In genomic region chr1:224219612-224220011, GRCh38 we compare ENCODE assay signal across 25 cellular contexts. TPM values are rescaled to one million over a fixed set of nuclear protein-coding genes. Genes with fewer than 3 reads are reported as not detected.
DNase-seq lines count a peak whose midpoint lies in the region; ATAC-seq, FAIRE-seq and TF ChIP-seq lines count a peak whose summit lies in the region.
"Had no signal": no experiment of that assay in that cellular context is flagged by ENCODE, and none has a peak within 500 bp of the region (broad histone marks: within the 10 kb centered on the region; RNA-seq: fewer than 3 reads in every experiment).

No MANE protein-coding gene starts in this region.

- H3K79me2 ChIP-seq in K562 (ENCODE audit: control insufficient read depth, insufficient read depth, low read length): no peaks in the 10 kb centered on the region

- BruUV-seq in Caco-2 (replicated peaks; lab: Mats Ljungman, UMichigan): no TSS peak
- no TSS peak for BruUV-seq in K562 (replicated peaks; lab: Mats Ljungman, UMichigan)

- H3K9me3 ChIP-seq in Caco-2 (no peaks in the 10 kb centered on the region), K562 (replicated peaks; ENCODE audit: control insufficient read depth, insufficient read depth, low read depth, low read length) (no peaks in the 10 kb centered on the region), left lung (no peaks in the 10 kb centered on the region)
- H3K9me3 ChIP-seq: HAP-1, MG63, sigmoid colon, vagina had no signal

- peaks cover 56% of the 10 kb centered on the region for H3K4me1 ChIP-seq in Caco-2
- H3K4me1 ChIP-seq in K562 (replicated peaks in 1 of 2; ENCODE audit: control insufficient read depth in 2 of 2, insufficient read depth in 2 of 2, low read length in 2 of 2): peaks cover 0 to 6% of the 10 kb centered on the region in 2 experiments; a peak in 2 of 5 replicates
- peaks cover 6 to 17% of the 10 kb centered on the region in 2 donors for H3K4me1 ChIP-seq in left lung
- H3K4me1 ChIP-seq: HAP-1 had no signal

- H3K4me1 Mint-ChIP-seq in Caco-2 (ENCODE audit: low read depth, unreplicated experiment): peaks cover 37% of the 10 kb centered on the region

- no peak overlapping the region for H3K9ac ChIP-seq in K562 (ENCODE audit: insufficient read depth in 1 of 2, low read depth in 2 of 2, low read length in 2 of 2)

- 16% methylated on average over 7 of the region's 7 CpGs for WGBS in K562 (ENCODE audit: insufficient coverage, low coverage, missing lambda C conversion rate)

- TF ChIP-seq CTCF in Caco-2 (IDR thresholded peaks at IDR 0.05; ENCODE audit: insufficient read depth in 1 of 2, low read depth in 1 of 2, low read length in 1 of 2, severe bottlenecking in 1 of 2, unreplicated experiment in 1 of 2) (no peak), K562 (IDR thresholded peaks at IDR 0.05 in 2 of 3, conservative IDR thresholded peaks at IDR 0.05 in 1 of 3; ENCODE audit: insufficient read depth in 2 of 3, low read depth in 1 of 3, low read length in 3 of 3) (no peak), left lung (IDR thresholded peaks at IDR 0.05) (no peak)

- POLR2A ChIA-PET in Caco-2 (lab: Charles Lee) (interaction anchor here (0.7 to 1.0 kb wide), 2 partner anchors 14 to 37 kb away, joined by 3 to 5 read pairs; partner anchors contain the start of gene DEGS1), K562 (lab: Yijun Ruan, JAX) (interaction anchor here (1.2 kb wide), 1 partner anchor 18 kb away, joined by 4 read pairs; no protein-coding TSS in a partner anchor)

- TF ChIP-seq RAD21 in K562 (CRISPR knock-in tag; conservative IDR thresholded peaks at IDR 0.05 in 1 of 2, IDR thresholded peaks at IDR 0.05 in 1 of 2): no peak

- H3K36me3 ChIP-seq in Caco-2 (ENCODE audit: control insufficient read depth, insufficient read depth, low read length): no peaks in the 10 kb centered on the region
- no peaks in the 10 kb centered on the region for H3K36me3 ChIP-seq in K562 (ENCODE audit: control insufficient read depth, insufficient read depth, low read length)
- no peaks in the 10 kb centered on the region for H3K36me3 ChIP-seq in left lung
- H3K36me3 ChIP-seq: HAP-1, MG63, sigmoid colon, vagina had no signal

- intact Hi-C loops in Caco-2 (cut with micrococcal nuclease; ENCODE audit: unreplicated experiment): loop anchor here (5.0 kb wide), 1 partner anchor 102 kb away; no protein-coding TSS in a partner anchor
- intact Hi-C loops in K562 (cut with micrococcal nuclease): loop anchor here (10.0 kb wide), 1 partner anchor 525 kb away; no protein-coding TSS in a partner anchor
- intact Hi-C loops in left lung (cut with DNase I): no loop called here

- ATAC-seq in K562: peak; percentile 18; the same call in 1 of the 3 replicates
- ATAC-seq in left lung: peak; percentile 39
- no peak for ATAC-seq in GM18868 (IDR thresholded peaks at IDR 0.05; ENCODE audit: unreplicated experiment)
- ATAC-seq: left cardiac atrium had no signal

- H3K27me3 ChIP-seq in Caco-2 (replicated peaks; ENCODE audit: control insufficient read depth, insufficient read depth, low read length) (no peaks in the 10 kb centered on the region), K562 (ENCODE audit: control insufficient read depth in 2 of 2, insufficient read depth in 2 of 2, low read length in 2 of 2) (no peaks in the 10 kb centered on the region; a peak in 1 of 5 replicates), left lung (no peaks in the 10 kb centered on the region)
- H3K27me3 ChIP-seq: MG63, sigmoid colon, vagina had no signal

- no peaks in the 10 kb centered on the region for H3K27me3 Mint-ChIP-seq in Caco-2 (ENCODE audit: insufficient read depth, unreplicated experiment)

- in situ Hi-C loops in K562 (cut with MboI): no loop called here

- H3K9me3 Mint-ChIP-seq in Caco-2 (ENCODE audit: unreplicated experiment): no peaks in the 10 kb centered on the region
- H3K9me3 Mint-ChIP-seq: CD14-positive monocyte had no signal

- no peak overlapping the region for H3K4me3 Mint-ChIP-seq in Caco-2 (ENCODE audit: unreplicated experiment)
- H3K4me3 Mint-ChIP-seq: CD14-positive monocyte had no signal

- CTCF ChIA-PET in Caco-2 (lab: Charles Lee) (no interaction called here), K562 (lab: Yijun Ruan, JAX; ENCODE audit: low intra/inter-chr PET ratio) (no interaction called here)

- TF ChIP-seq EP300 in K562 (IDR thresholded peaks at IDR 0.05; ENCODE audit: low read length): no peak

- H3K9me1 ChIP-seq in K562 (ENCODE audit: control insufficient read depth, insufficient read depth, low read length): no peaks in the 10 kb centered on the region

- H2AFZ ChIP-seq in K562 (ENCODE audit: low read depth, low read length): no peak overlapping the region

- no peak for TF ChIP-seq POLR2A in K562 (conservative IDR thresholded peaks at IDR 0.05)

- no peak overlapping the region for H3K27ac ChIP-seq in K562 (ENCODE audit: extremely low read depth, low read depth, low read length)
- H3K27ac ChIP-seq in left lung: no peak overlapping the region
- H3K27ac ChIP-seq: sigmoid colon, vagina had no signal

- H3K27ac Mint-ChIP-seq in Caco-2 (ENCODE audit: unreplicated experiment): no peak overlapping the region

- H3K36me3 Mint-ChIP-seq in Caco-2 (ENCODE audit: insufficient read depth, unreplicated experiment): no peaks in the 10 kb centered on the region
- H3K36me3 Mint-ChIP-seq: CD14-positive monocyte had no signal

- H4K20me1 ChIP-seq in K562 (replicated peaks; ENCODE audit: control insufficient read depth, insufficient read depth, low read length): no peaks in the 10 kb centered on the region

- DNase-seq in Caco-2: peak; percentile 53 to 62
- DNase-seq in K562 (ENCODE audit: extremely low read depth in 1 of 4, low spot score in 3 of 4): no peak
- DNase-seq in left lung: no peak
- peak; percentile 71 for DNase-seq in retina
- DNase-seq in SKM-1 treated with dmso at 0.1 percent for 144 hours (lab: John Stamatoyannopoulos, UW; ENCODE audit: unreplicated experiment): no peak
- no peak for DNase-seq in NCI-H345 treated with DMSO at 0.1 percent for 48 hours (lab: John Stamatoyannopoulos, UW; ENCODE audit: unreplicated experiment)
- DNase-seq in 8988T: no peak
- DNase-seq: activated CD4-positive, alpha-beta T cell treated with anti-CD3 and anti-CD28 coated beads for 4 hours; activated CD8-positive, alpha-beta memory T cell treated with anti-CD3 and anti-CD28 coated beads for 24 hours; activated gamma-delta T cell; activated T-cell treated with anti-CD3 and anti-CD28 coated beads, Interleukin-2, amount 50 U/mL, for 1 hour; cerebellar nuclear complex; head of caudate nucleus; left cardiac atrium; mesendoderm; MG63; NCI-H1436 treated with DMSO at 0.1 percent for 48 hours; NCI-H748 treated with DMSO at 0.1 percent for 48 hours; sigmoid colon; T-helper 2 cell had no signal

- H3K4me3 ChIP-seq in Caco-2 (ENCODE audit: low read depth, low read length) (no peak overlapping the region), K562 (no peak overlapping the region), left lung (no peak overlapping the region)
- H3K4me3 ChIP-seq: HAP-1, MG63, sigmoid colon, vagina had no signal

- H3K4me2 ChIP-seq in K562 (ENCODE audit: insufficient read depth, low read length): no peak overlapping the region

- no peak for FAIRE-seq in K562 (lab: Jason Lieb, UNC)
- FAIRE-seq: D721Med had no signal

TF ChIP-seq in K562, 482 proteins besides CTCF, POLR2A, EP300 and RAD21:
- TF ChIP-seq HNRNPL (IDR thresholded peaks at IDR 0.05; ENCODE audit: low read depth, low read length): no peak
- no peak for TF ChIP-seq TAL1 (IDR thresholded peaks at IDR 0.05)
- TF ChIP-seq, protein P1, sequence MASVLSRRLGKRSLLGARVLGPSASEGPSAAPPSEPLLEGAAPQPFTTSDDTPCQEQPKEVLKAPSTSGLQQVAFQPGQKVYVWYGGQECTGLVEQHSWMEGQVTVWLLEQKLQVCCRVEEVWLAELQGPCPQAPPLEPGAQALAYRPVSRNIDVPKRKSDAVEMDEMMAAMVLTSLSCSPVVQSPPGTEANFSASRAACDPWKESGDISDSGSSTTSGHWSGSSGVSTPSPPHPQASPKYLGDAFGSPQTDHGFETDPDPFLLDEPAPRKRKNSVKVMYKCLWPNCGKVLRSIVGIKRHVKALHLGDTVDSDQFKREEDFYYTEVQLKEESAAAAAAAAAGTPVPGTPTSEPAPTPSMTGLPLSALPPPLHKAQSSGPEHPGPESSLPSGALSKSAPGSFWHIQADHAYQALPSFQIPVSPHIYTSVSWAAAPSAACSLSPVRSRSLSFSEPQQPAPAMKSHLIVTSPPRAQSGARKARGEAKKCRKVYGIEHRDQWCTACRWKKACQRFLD (CRISPR knock-in tag; IDR thresholded peaks at IDR 0.05): no peak
- TF ChIP-seq MCM3 (IDR thresholded peaks at IDR 0.05): 0 out of 2 replicates have a peak, but pooled peaks have one; percentile 7

RNA-seq across cellular contexts. Expression of gene DEGS1, which starts 36.6 kb away (rescaled TPM):
- 38.8 and 39.2 TPM in 2 replicates for total RNA-seq in Caco-2 (2022)
- 73.6 and 117 TPM in 2 replicates for total RNA-seq in K562 (2011; cell fraction: chromatin; rRNA removed; ENCODE audit: low replicate concordance)
- 48.4 and 49.3 TPM in 2 replicates for total RNA-seq in K562 (2011; cell fraction: nucleolus; rRNA removed)
- 95.9 and 98.1 TPM in 2 replicates for total RNA-seq in K562 (2011; cell fraction: nucleoplasm; rRNA removed)
- total RNA-seq in K562 (2014; rRNA removed): 26.5 and 38.1 TPM in 2 replicates
- total RNA-seq in K562 (2014; rRNA removed; fragmentation: Illumina TruSeq; extraction: Trizol): 44.0 and 47.2 TPM in 2 replicates
- total RNA-seq in K562 (2015; rRNA removed; fragmentation: Illumina TruSeq; extraction: Trizol): 37.6 and 38.8 TPM in 2 replicates
- 37.2 and 39.3 TPM in 2 replicates for total RNA-seq in K562 (2021)
- polyA plus RNA-seq in K562 (2011; rRNA removed): 57.4 and 95.0 TPM in 2 replicates
- polyA plus RNA-seq in K562 (2011; cell fraction: cytosol; rRNA removed): 31.6 and 94.3 TPM in 2 replicates
- polyA plus RNA-seq in K562 (2011; cell fraction: nucleus; rRNA removed): 11.6 and 17.6 TPM in 2 replicates
- 29.1 and 38.0 TPM in 2 replicates for polyA plus RNA-seq in K562 (2012)
- polyA plus RNA-seq in K562 (2014; fragmentation: Illumina TruSeq; extraction: Trizol): 56.2 and 70.1 TPM in 2 replicates
- polyA plus RNA-seq in K562 (2014; fragmentation: Nextera tagmentation; extraction: Ambion mirVana): 10 to 100 TPM; 12.3 to 20.4 TPM
- 40.2 and 52.1 TPM in 2 replicates for polyA plus RNA-seq in K562 (2014; rRNA removed)
- polyA minus RNA-seq in K562 (2011; rRNA and poly(A)+ RNA removed): 34.0 and 34.5 TPM in 2 replicates
- 12.3 and 15.7 TPM in 2 replicates for polyA minus RNA-seq in K562 (2011; cell fraction: cytosol; rRNA and poly(A)+ RNA removed)
- 7.4 and 13.0 TPM in 2 replicates for polyA minus RNA-seq in K562 (2011; cell fraction: nucleus; rRNA and poly(A)+ RNA removed)
- 10 to 100 TPM; 84.6 to 92.2 TPM for total RNA-seq in left lung

Comparison
In these comparisons a context has a peak if more than half of its experiments do, and no peak if none do; other contexts are left out.
1. DNase-seq: peak in Caco-2 (2 of 2) and retina (single experiment); none in K562 (0 of 4), left lung (0 of 2), SKM-1 treated with dmso at 0.1 percent for 144 hours (single experiment), NCI-H345 treated with DMSO at 0.1 percent for 48 hours (single experiment) and 8988T (single experiment).
2. intact Hi-C loops: an anchor here in Caco-2 (5.0 kb wide) and K562 (10.0 kb wide); none called in left lung.